Comparison of ENCODE assay signal across 35 cellular contexts in the genomic region with DNA sequence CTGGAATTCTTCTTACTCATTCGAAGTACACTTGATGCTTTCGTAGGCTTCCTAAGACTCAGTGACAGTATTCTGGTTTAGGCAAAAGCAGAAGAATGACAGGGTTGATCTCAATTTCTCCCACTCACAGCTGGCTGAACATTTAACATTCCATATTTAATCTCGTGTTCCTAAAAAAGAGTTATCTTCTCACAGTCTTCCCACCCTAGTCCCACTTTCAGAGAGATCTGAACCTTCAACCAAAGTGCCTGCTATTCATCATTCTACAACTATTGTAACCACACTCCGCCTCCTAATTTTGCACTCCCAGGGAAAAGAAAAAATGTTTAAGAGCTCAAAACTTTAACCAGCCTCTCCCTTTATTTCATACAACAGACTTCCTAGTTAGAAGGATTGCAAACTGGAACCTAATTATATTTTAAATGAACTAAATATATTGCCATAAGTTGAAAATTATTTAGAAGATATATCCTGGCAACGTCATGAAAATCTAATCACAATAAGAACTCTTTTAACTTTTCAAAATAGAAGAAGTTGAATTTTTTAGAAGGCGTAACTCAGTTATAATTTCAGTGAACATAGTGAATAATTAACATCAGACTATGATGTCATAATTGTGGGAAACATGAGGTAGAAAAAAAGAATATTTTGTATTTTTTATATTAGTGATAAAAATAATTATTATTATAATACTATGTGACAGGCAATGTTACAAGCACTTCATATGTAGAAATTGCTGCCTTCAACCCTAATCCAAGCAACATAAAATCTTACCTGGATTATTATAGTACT.
"Had no signal": no experiment of that assay in that cellular context is flagged by ENCODE, and none has a peak within 500 bp of the region (broad histone marks: within the 10 kb centered on the region; RNA-seq: fewer than 3 reads in every experiment).

No MANE protein-coding gene starts in this region.

- H3K36me3 Mint-ChIP-seq: activated naive CD4-positive, alpha-beta T cell treated with anti-CD3 and anti-CD28 coated beads, Interleukin-2, amount 50 U/mL, for 72 hours had no signal

- H3K4me1 Mint-ChIP-seq: activated CD4-positive, alpha-beta T cell treated with anti-CD3 and anti-CD28 coated beads, Interleukin-2, amount 10 ng/mL, durations not matched to agents 24 days and 14 days had no signal

- H3K4me1 ChIP-seq: Peyer's patch, SJSA1 had no signal

- H3K4me3 ChIP-seq: MG63, Peyer's patch, SJSA1 had no signal

- H3K27ac Mint-ChIP-seq: activated CD4-positive, alpha-beta T cell treated with anti-CD3 and anti-CD28 coated beads, Interleukin-2, amount 10 ng/mL, durations not matched to agents 24 days and 14 days; activated naive CD4-positive, alpha-beta T cell treated with anti-CD3 and anti-CD28 coated beads for 36 hours; activated naive CD4-positive, alpha-beta T cell treated with anti-CD3 and anti-CD28 coated beads, Interleukin-2, amount 50 U/mL, for 72 hours; activated T-helper 1 cell treated with anti-CD3 and anti-CD28 coated beads, Interleukin-12 subunit alpha, Interleukin-12 subunit beta, Interleukin-2, Interleukin-4 antibody, amounts not matched to agents 30 ng/mL and 10 ng/mL and 1 ng/mL, durations not matched to agents 14 hours and 24 hours and 36 hours; T-helper 1 cell treated with Interleukin-12 subunit alpha and Interleukin-12 subunit beta and Interleukin-4 antibody, amounts not matched to agents 30 μg/mL and 1 μg/mL, for 36 hours; T-helper 2 cell treated with Interferon-gamma antibody and Interleukin-4, amounts not matched to agents 5 μg/mL and 100 μg/mL, for 36 hours had no signal

- H3K36me3 ChIP-seq: brain microvascular endothelial cell, MG63, Peyer's patch, SJSA1 had no signal

- H3K4me3 Mint-ChIP-seq: activated CD4-positive, alpha-beta T cell treated with anti-CD3 and anti-CD28 coated beads, Interleukin-2, amount 10 ng/mL, durations not matched to agents 24 days and 14 days; activated naive CD4-positive, alpha-beta T cell treated with anti-CD3 and anti-CD28 coated beads for 36 hours; activated T-cell treated with anti-CD3 and anti-CD28 coated beads, Interleukin-2, amount 50 U/mL, for 4 hours; activated T-helper 1 cell treated with anti-CD3 and anti-CD28 coated beads, Interleukin-12 subunit alpha, Interleukin-12 subunit beta, Interleukin-2, Interleukin-4 antibody, amounts not matched to agents 30 ng/mL and 10 ng/mL and 1 ng/mL, durations not matched to agents 14 hours and 24 hours and 36 hours; T-helper 1 cell treated with Interleukin-12 subunit alpha and Interleukin-12 subunit beta and Interleukin-4 antibody, amounts not matched to agents 30 μg/mL and 1 μg/mL, for 36 hours; T-helper 2 cell treated with Interferon-gamma antibody and Interleukin-4, amounts not matched to agents 5 μg/mL and 100 μg/mL, for 36 hours had no signal

- H3K9me3 ChIP-seq: MG63, Peyer's patch, SJSA1, SK-N-SH had no signal

- H3K27me3 Mint-ChIP-seq: activated CD4-positive, alpha-beta T cell treated with anti-CD3 and anti-CD28 coated beads, Interleukin-2, amount 10 ng/mL, durations not matched to agents 24 days and 14 days had no signal

- DNase-seq: activated CD4-positive, alpha-beta T cell treated with anti-CD3 and anti-CD28 coated beads, Interleukin-2, amount 10 ng/mL, durations not matched to agents 24 days and 14 days; activated CD4-positive, alpha-beta T cell treated with anti-CD3 and anti-CD28 coated beads, Interleukin-2, amount 50 U/mL, for 4 hours; activated CD8-positive, alpha-beta memory T cell treated with anti-CD3 and anti-CD28 coated beads, Interleukin-2, amount 50 U/mL, for 4 hours; activated gamma-delta T cell treated with Interleukin-2 at 50 U/mL for 16 hours; activated naive CD4-positive, alpha-beta T cell treated with anti-CD3 and anti-CD28 coated beads for 36 hours; activated T-cell treated with anti-CD3 and anti-CD28 coated beads for 4 hours; activated T-cell treated with anti-CD3 and anti-CD28 coated beads, Interleukin-2, amount 50 U/mL, for 4 hours; amniotic stem cell; aorta; brain microvascular endothelial cell; central memory CD4-positive, alpha-beta T cell; Kasumi-1; KG1; MG63; MV-4-11; NCI-H1092; NCI-H1436 treated with DMSO at 0.1 percent for 48 hours; NCI-H187; NCI-H2029 treated with DMSO at 0.1 percent for 48 hours; NCI-H2107; NCI-H2171; NCI-H510A; NCI-H526; NCI-H748 treated with DMSO at 0.1 percent for 48 hours; NK-92 treated with Interleukin-12 subunit alpha and Interleukin-12 subunit beta, amount 100 ng/mL, for 24 hours; PC-3; Peyer's patch; RPMI8226; SHP77 treated with DMSO at 0.1 percent for 48 hours; SK-N-SH had no signal

- H3K4me2 ChIP-seq: SK-N-SH had no signal

- H3K9me3 Mint-ChIP-seq: activated CD4-positive, alpha-beta T cell treated with anti-CD3 and anti-CD28 coated beads, Interleukin-2, amount 10 ng/mL, durations not matched to agents 24 days and 14 days; T-helper 1 cell treated with Interleukin-12 subunit alpha and Interleukin-12 subunit beta and Interleukin-4 antibody, amounts not matched to agents 30 μg/mL and 1 μg/mL, for 36 hours had no signal

- H3K27me3 ChIP-seq: brain microvascular endothelial cell, MG63, Peyer's patch, SJSA1 had no signal

- H3K9ac ChIP-seq: SK-N-SH had no signal

- H3K27ac ChIP-seq: brain microvascular endothelial cell, Peyer's patch, SJSA1 had no signal

- ATAC-seq: activated naive CD4-positive, alpha-beta T cell treated with anti-CD3 and anti-CD28 coated beads, Interleukin-2, amount 50 U/mL, for 72 hours; activated T-cell treated with anti-CD3 and anti-CD28 coated beads, Interleukin-2, amount 50 U/mL, for 4 hours; PC-3 had no signal
